In genomic region chr12:72141381-72141780, GRCh38 we compare ENCODE assay signal across 9 cellular contexts.
DNase-seq lines count a peak whose midpoint lies in the region; ATAC-seq and TF ChIP-seq lines count a peak whose summit lies in the region.
"Had no signal": no experiment of that assay in that cellular context is flagged by ENCODE, and none has a peak within 500 bp of the region (broad histone marks: within the 10 kb centered on the region; RNA-seq: fewer than 3 reads in every experiment).

No MANE protein-coding gene starts in this region.

- no peaks in the 10 kb centered on the region for H3K9me3 Mint-ChIP-seq in activated T-helper 17 cell treated with anti-CD3 and anti-CD28 coated beads, Interleukin-2, amount 50 U/mL, for 72 hours
- H3K9me3 Mint-ChIP-seq in GM23338 = 0 out of 3 replicates have a peak, but pooled peaks cover 3% of the 10 kb centered on the region

- no peak overlapping the region for H3K9ac ChIP-seq in GM23248
- H3K9ac ChIP-seq in fibroblast of lung (ENCODE audit: insufficient read depth, low read length) = no peak overlapping the region

- in situ Hi-C loops in GM23248 (cut with MboI) = no loop called here

- H3K9me3 ChIP-seq in GM23248 (ENCODE audit: low read depth) (no peaks in the 10 kb centered on the region), fibroblast of lung (ENCODE audit: control insufficient read depth, insufficient read depth, low read depth, low read length) (no peaks in the 10 kb centered on the region)
- H3K9me3 ChIP-seq: SJCRH30 had no signal

- no peaks in the 10 kb centered on the region for H3K36me3 ChIP-seq in GM23248 (ENCODE audit: low read depth)
- no peaks in the 10 kb centered on the region for H3K36me3 ChIP-seq in fibroblast of lung (ENCODE audit: control insufficient read depth, insufficient read depth, low read length)
- no peaks in the 10 kb centered on the region for H3K36me3 ChIP-seq in GM23338 (ENCODE audit: insufficient read depth)
- H3K36me3 ChIP-seq: SJCRH30 had no signal

- ATAC-seq in GM18505 (IDR thresholded peaks at IDR 0.05; ENCODE audit: unreplicated experiment) (peak; percentile 98), GM23338 (no peak)
- ATAC-seq in activated T-helper 17 cell treated with anti-CD3 and anti-CD28 coated beads, Interleukin-2, amount 50 U/mL, for 72 hours (replicated peaks) = no peak
- no peak for ATAC-seq in stimulated activated naive CD8-positive, alpha-beta T cell treated with anti-CD3 and anti-CD28 coated beads, Interleukin-15, Interleukin-2, amounts not matched to agents 100 U/mL and 50 U/mL, for 24 hours

- no peaks in the 10 kb centered on the region for H3K4me1 Mint-ChIP-seq in activated T-helper 17 cell treated with anti-CD3 and anti-CD28 coated beads, Interleukin-2, amount 50 U/mL, for 72 hours
- H3K4me1 Mint-ChIP-seq in GM23338 = peaks cover 14% of the 10 kb centered on the region

- H3K27me3 ChIP-seq in GM23248 (replicated peaks; ENCODE audit: insufficient read depth) = no peaks in the 10 kb centered on the region
- no peaks in the 10 kb centered on the region for H3K27me3 ChIP-seq in fibroblast of lung (ENCODE audit: control insufficient read depth, insufficient read depth, low read length)
- H3K27me3 ChIP-seq in GM23338 (ENCODE audit: insufficient read depth) = no peaks in the 10 kb centered on the region
- H3K27me3 ChIP-seq: SJCRH30 had no signal

- H3K27me3 Mint-ChIP-seq in activated T-helper 17 cell treated with anti-CD3 and anti-CD28 coated beads, Interleukin-2, amount 50 U/mL, for 72 hours = peaks cover 4% of the 10 kb centered on the region
- H3K27me3 Mint-ChIP-seq in GM23338 (ENCODE audit: insufficient read depth, low read depth, poor library complexity) = peaks cover 4% of the 10 kb centered on the region

- H3K4me3 ChIP-seq in GM23248 = no peak overlapping the region
- H3K4me3 ChIP-seq in Jurkat, Clone E6-1 (ENCODE audit: low read length) = no peak overlapping the region
- no peak overlapping the region for H3K4me3 ChIP-seq in fibroblast of lung (replicated peaks in 1 of 4; ENCODE audit: control extremely low read depth in 1 of 4, insufficient read depth in 1 of 4, low read depth in 3 of 4, low read length in 4 of 4)
- H3K4me3 ChIP-seq in GM23338 = no peak overlapping the region
- H3K4me3 ChIP-seq: SJCRH30 had no signal

- no peaks in the 10 kb centered on the region for H3F3A ChIP-seq in GM23248 (ENCODE audit: insufficient read depth)
- H3F3A ChIP-seq in GM23338 (replicated peaks; ENCODE audit: low read depth) = no peaks in the 10 kb centered on the region

- DNase-seq in GM23248 = peak; percentile 4
- DNase-seq in Jurkat, Clone E6-1 (ENCODE audit: low read depth, low spot score) = peak; percentile 23
- DNase-seq in fibroblast of lung (ENCODE audit: low read depth in 2 of 2) = peak; percentile 2 to 20
- DNase-seq in NCI-H128 (lab: John Stamatoyannopoulos, UW; ENCODE audit: unreplicated experiment) = no peak
- no peak for DNase-seq in GM23338 (ENCODE audit: low spot score)
- no peak for DNase-seq in stimulated activated naive CD8-positive, alpha-beta T cell treated with anti-CD3 and anti-CD28 coated beads, Interleukin-15, Interleukin-2, amounts not matched to agents 100 U/mL and 50 U/mL, for 24 hours

- 0 to 7% methylated on average over 2 of the region's 2 CpGs for WGBS in GM23248 (ENCODE audit: low coverage in 1 of 2, low lambda C conversion rate in 2 of 2, missing lambda C conversion rate in 2 of 2), 2 experiments

- H3K9me2 ChIP-seq in GM23248 (ENCODE audit: insufficient read depth) (no peaks in the 10 kb centered on the region), GM23338 (ENCODE audit: insufficient read depth) (peaks cover 23% of the 10 kb centered on the region)

- TF ChIP-seq POLR2A in GM18505 (IDR thresholded peaks at IDR 0.05; ENCODE audit: borderline replicate concordance, extremely low read depth, insufficient read depth, insufficient read length) = no peak

- H3K36me3 Mint-ChIP-seq in activated T-helper 17 cell treated with anti-CD3 and anti-CD28 coated beads, Interleukin-2, amount 50 U/mL, for 72 hours (ENCODE audit: low read depth) = no peaks in the 10 kb centered on the region
- H3K36me3 Mint-ChIP-seq in GM23338 (ENCODE audit: low read depth) = peaks cover 6% of the 10 kb centered on the region; the same call in 1 of the 3 replicates

- TF ChIP-seq CTCF in fibroblast of lung (conservative IDR thresholded peaks at IDR 0.05 in 1 of 2, IDR thresholded peaks at IDR 0.05 in 1 of 2; ENCODE audit: low read depth in 1 of 2, low read length in 2 of 2) (peak in 1 of 2 donors; percentile 26), GM23338 (conservative IDR thresholded peaks at IDR 0.05; ENCODE audit: low read depth in 2 of 2) (peak in 1 of 2 experiments; percentile 48; a peak in 3 of 4 replicates)

- H2AFZ ChIP-seq in GM23248 (no peak overlapping the region), fibroblast of lung (ENCODE audit: low read length) (no peak overlapping the region), GM23338 (no peak overlapping the region)

- no peak overlapping the region for H3K4me3 Mint-ChIP-seq in activated T-helper 17 cell treated with anti-CD3 and anti-CD28 coated beads, Interleukin-2, amount 50 U/mL, for 72 hours
- H3K4me3 Mint-ChIP-seq in GM23338 = no peak overlapping the region

- H3K27ac Mint-ChIP-seq in activated T-helper 17 cell treated with anti-CD3 and anti-CD28 coated beads, Interleukin-2, amount 50 U/mL, for 72 hours = no peak overlapping the region
- H3K27ac Mint-ChIP-seq in GM23338 = no peak overlapping the region

- H3K79me2 ChIP-seq in GM23248 (ENCODE audit: insufficient read depth) (no peaks in the 10 kb centered on the region), fibroblast of lung (ENCODE audit: control insufficient read depth, insufficient read depth, low read length) (no peaks in the 10 kb centered on the region), GM23338 (replicated peaks; ENCODE audit: insufficient read depth) (no peaks in the 10 kb centered on the region)

- no peaks in the 10 kb centered on the region for H3K4me1 ChIP-seq in GM23248 (ENCODE audit: insufficient read depth)
- no peaks in the 10 kb centered on the region for H3K4me1 ChIP-seq in fibroblast of lung (ENCODE audit: control insufficient read depth, extremely low read depth, insufficient read depth, low read length)
- peaks cover 32% of the 10 kb centered on the region for H3K4me1 ChIP-seq in GM23338 (ENCODE audit: insufficient read depth)
- H3K4me1 ChIP-seq: SJCRH30 had no signal

- H3K4me2 ChIP-seq in GM23248 (ENCODE audit: unreplicated experiment) (no peak overlapping the region), fibroblast of lung (ENCODE audit: extremely low read depth, insufficient read depth, low read length) (no peak overlapping the region), GM23338 (no peak overlapping the region)

- H4K20me1 ChIP-seq in GM23248 (ENCODE audit: insufficient read depth) (no peaks in the 10 kb centered on the region), fibroblast of lung (ENCODE audit: control insufficient read depth, extremely low read depth, insufficient read depth, low read length) (no peaks in the 10 kb centered on the region), GM23338 (replicated peaks; ENCODE audit: insufficient read depth) (no peaks in the 10 kb centered on the region)

- H3K27ac ChIP-seq in GM23248 (no peak overlapping the region), fibroblast of lung (ENCODE audit: insufficient read depth, low read length) (no peak overlapping the region), GM23338 (ENCODE audit: low read depth) (no peak overlapping the region)
- H3K27ac ChIP-seq: SJCRH30 had no signal

TF ChIP-seq in GM23338, 12 proteins besides CTCF, POLR2A, EP300 and RAD21 (continues in another document):
- TF ChIP-seq ZNF114 (CRISPR knock-in tag; IDR thresholded peaks at IDR 0.05) (no peak), REST (IDR thresholded peaks at IDR 0.05; ENCODE audit: unreplicated experiment) (no peak), POLR2AphosphoS5 (IDR thresholded peaks at IDR 0.05; ENCODE audit: low read depth) (no peak), CREB1 (CRISPR knock-in tag; IDR thresholded peaks at IDR 0.05; ENCODE audit: low read depth) (no peak), NANOG (IDR thresholded peaks at IDR 0.05; ENCODE audit: borderline replicate concordance) (no peak), ZNF331 (CRISPR knock-in tag; IDR thresholded peaks at IDR 0.05; ENCODE audit: low read depth) (no peak), ETS1 (IDR thresholded peaks at IDR 0.05) (no peak), EZH2 (IDR thresholded peaks at IDR 0.05; ENCODE audit: low read depth, unreplicated experiment) (no peak), EZH2phosphoT487 (IDR thresholded peaks at IDR 0.05; ENCODE audit: unreplicated experiment) (no peak)

Comparison
In these comparisons a context has a peak if more than half of its experiments do, and no peak if none do; other contexts are left out.
1. DNase-seq: peak in GM23248 (single experiment), Jurkat, Clone E6-1 (single experiment) and fibroblast of lung (2 of 2); none in NCI-H128 (single experiment), GM23338 (single experiment) and stimulated activated naive CD8-positive, alpha-beta T cell treated with anti-CD3 and anti-CD28 coated beads, Interleukin-15, Interleukin-2, amounts not matched to agents 100 U/mL and 50 U/mL, for 24 hours (single experiment).